20 cellular contexts compared by ENCODE assay signal in genomic region chr14:35999264-35999663, GRCh38.
"Had no signal": no experiment of that assay in that cellular context is flagged by ENCODE, and none has a peak within 500 bp of the region (broad histone marks: within the 10 kb centered on the region; RNA-seq: fewer than 3 reads in every experiment).

No MANE protein-coding gene starts in this region.

- H3K36me3 ChIP-seq: left ventricle myocardium inferior, upper lobe of left lung had no signal

- H3K9me3 Mint-ChIP-seq: activated B cell treated with CpG ODN at 0.5 μM for 24 hours; activated naive CD4-positive, alpha-beta T cell treated with anti-CD3 and anti-CD28 coated beads for 36 hours; activated naive CD8-positive, alpha-beta T cell treated with anti-CD3 and anti-CD28 coated beads, Interleukin-2, amount 10 ng/mL, durations not matched to agents 7 days and 5 days; naive thymus-derived CD8-positive, alpha-beta T cell; stimulated activated naive B cell treated with anti-CD40 and anti-IgM and Interleukin-4, amounts not matched to agents 10 μg/mL and 1 μg/mL and 100 μg/mL, for 72 hours; T-helper 1 cell treated with Interleukin-12 subunit alpha and Interleukin-12 subunit beta and Interleukin-4 antibody, amounts not matched to agents 30 μg/mL and 1 μg/mL, for 36 hours had no signal

- DNase-seq: activated B cell treated with CpG ODN at 0.5 μM for 24 hours; activated CD4-positive, alpha-beta T cell treated with anti-CD3 and anti-CD28 coated beads for 36 hours; activated CD4-positive, alpha-beta T cell treated with anti-CD3 and anti-CD28 coated beads, Interleukin-2, amount 50 U/mL, for 4 hours; activated CD8-positive, alpha-beta memory T cell treated with anti-CD3 and anti-CD28 coated beads for 24 hours; activated CD8-positive, alpha-beta memory T cell treated with anti-CD3 and anti-CD28 coated beads, Interleukin-2, amount 50 U/mL, for 4 hours; activated effector memory CD4-positive, alpha-beta T cell treated with Interleukin-2 at 50 U/mL for 16 hours; activated naive CD4-positive, alpha-beta T cell treated with anti-CD3 and anti-CD28 coated beads for 36 hours; activated naive CD8-positive, alpha-beta T cell treated with anti-CD3 and anti-CD28 coated beads, Interleukin-2, amount 10 ng/mL, durations not matched to agents 7 days and 5 days; activated T-cell treated with anti-CD3 and anti-CD28 coated beads, Interleukin-2, amount 50 U/mL, for 48 hours; amniotic stem cell; effector CD4-positive, alpha-beta T cell; kidney glomerular epithelial cell; left ventricle myocardium inferior; naive thymus-derived CD8-positive, alpha-beta T cell; stimulated activated CD4-positive, alpha-beta T cell treated with anti-CD3 and anti-CD28 coated beads, Interleukin-2, amount 100 ng/mL, for 48 hours; stimulated activated CD8-positive, alpha-beta memory T cell treated with anti-CD3 and anti-CD28 coated beads, Interleukin-4, amount 100 ng/mL, for 48 hours; stimulated activated naive B cell treated with anti-CD40 and anti-IgM and Interleukin-4, amounts not matched to agents 10 μg/mL and 1 μg/mL and 100 μg/mL, for 72 hours; upper lobe of left lung had no signal

- H3K4me1 ChIP-seq: left ventricle myocardium inferior, upper lobe of left lung had no signal

- H3K27me3 Mint-ChIP-seq: progenitor cell of endocrine pancreas had no signal

- H3K4me3 Mint-ChIP-seq: activated B cell treated with CpG ODN at 0.5 μM for 24 hours; activated CD4-positive, alpha-beta T cell treated with anti-CD3 and anti-CD28 coated beads for 36 hours; activated naive CD4-positive, alpha-beta T cell treated with anti-CD3 and anti-CD28 coated beads for 36 hours; activated naive CD8-positive, alpha-beta T cell treated with anti-CD3 and anti-CD28 coated beads, Interleukin-2, amount 10 ng/mL, durations not matched to agents 7 days and 5 days; naive thymus-derived CD8-positive, alpha-beta T cell; stimulated activated naive B cell treated with anti-CD40 and anti-IgM and Interleukin-4, amounts not matched to agents 10 μg/mL and 1 μg/mL and 100 μg/mL, for 72 hours; T-helper 1 cell treated with Interleukin-12 subunit alpha and Interleukin-12 subunit beta and Interleukin-4 antibody, amounts not matched to agents 30 μg/mL and 1 μg/mL, for 36 hours had no signal

- H3K27ac Mint-ChIP-seq: activated B cell treated with CpG ODN at 0.5 μM for 24 hours; activated CD4-positive, alpha-beta T cell treated with anti-CD3 and anti-CD28 coated beads for 36 hours; activated naive CD4-positive, alpha-beta T cell treated with anti-CD3 and anti-CD28 coated beads for 36 hours; activated naive CD8-positive, alpha-beta T cell treated with anti-CD3 and anti-CD28 coated beads, Interleukin-2, amount 10 ng/mL, durations not matched to agents 7 days and 5 days; naive thymus-derived CD8-positive, alpha-beta T cell; progenitor cell of endocrine pancreas; stimulated activated naive B cell treated with anti-CD40 and anti-IgM and Interleukin-4, amounts not matched to agents 10 μg/mL and 1 μg/mL and 100 μg/mL, for 72 hours; T-helper 1 cell treated with Interleukin-12 subunit alpha and Interleukin-12 subunit beta and Interleukin-4 antibody, amounts not matched to agents 30 μg/mL and 1 μg/mL, for 36 hours had no signal

- ATAC-seq: activated CD4-positive, alpha-beta T cell treated with anti-CD3 and anti-CD28 coated beads for 36 hours; naive thymus-derived CD8-positive, alpha-beta T cell; stimulated activated naive B cell treated with anti-CD40 and anti-IgM and Interleukin-4, amounts not matched to agents 10 μg/mL and 1 μg/mL and 100 μg/mL, for 72 hours had no signal

- H3K27ac ChIP-seq: left ventricle myocardium inferior, upper lobe of left lung had no signal

- H3K27me3 ChIP-seq: upper lobe of left lung had no signal

- H3K36me3 Mint-ChIP-seq: activated naive CD8-positive, alpha-beta T cell treated with anti-CD3 and anti-CD28 coated beads, Interleukin-2, amount 10 ng/mL, durations not matched to agents 7 days and 5 days; naive thymus-derived CD8-positive, alpha-beta T cell; stimulated activated naive B cell treated with anti-CD40 and anti-IgM and Interleukin-4, amounts not matched to agents 10 μg/mL and 1 μg/mL and 100 μg/mL, for 72 hours had no signal

- H3K4me3 ChIP-seq: left ventricle myocardium inferior, upper lobe of left lung had no signal

- H3K9me3 ChIP-seq: left ventricle myocardium inferior, upper lobe of left lung had no signal

- H3K4me1 Mint-ChIP-seq: activated B cell treated with CpG ODN at 0.5 μM for 24 hours; activated CD4-positive, alpha-beta T cell treated with anti-CD3 and anti-CD28 coated beads for 36 hours; activated naive CD8-positive, alpha-beta T cell treated with anti-CD3 and anti-CD28 coated beads, Interleukin-2, amount 10 ng/mL, durations not matched to agents 7 days and 5 days; naive thymus-derived CD8-positive, alpha-beta T cell; stimulated activated naive B cell treated with anti-CD40 and anti-IgM and Interleukin-4, amounts not matched to agents 10 μg/mL and 1 μg/mL and 100 μg/mL, for 72 hours had no signal
